Comparison of ENCODE assay signal across 12 cellular contexts in genomic region chr20:4017051-4017702, GRCh38. TPM values are rescaled to one million over a fixed set of nuclear protein-coding genes. Genes with fewer than 3 reads are reported as not detected.
A peak's percentile ranks its signal among the peaks of the same experiment; 100 is the strongest.
DNase-seq lines count a peak whose midpoint lies in the region; ATAC-seq, FAIRE-seq and TF ChIP-seq lines count a peak whose summit lies in the region.
"Had no signal": no experiment of that assay in that cellular context is flagged by ENCODE, and none has a peak within 500 bp of the region (broad histone marks: within the 10 kb centered on the region; RNA-seq: fewer than 3 reads in every experiment).

No MANE protein-coding gene starts in this region.

- H3K4me3 ChIP-seq in HCT116 (replicated peaks in 1 of 2; ENCODE audit: low read depth in 1 of 2, low read length in 2 of 2) (no peak overlapping the region), mesendoderm (ENCODE audit: low read length) (no peak overlapping the region)
- H3K4me3 ChIP-seq: HAP-1, uterus had no signal

- no peak overlapping the region for H2AK5ac ChIP-seq in mesendoderm (ENCODE audit: low read length)

- peaks cover 28 to 45% of the 10 kb centered on the region in 2 experiments; a peak in 3 of 4 replicates for H3K4me1 ChIP-seq in HCT116 (ENCODE audit: control insufficient read depth in 1 of 2, insufficient read depth in 2 of 2, low read length in 2 of 2)
- H3K4me1 ChIP-seq in mesendoderm (ENCODE audit: control insufficient read depth, low read depth, low read length), result peaks cover 15% of the 10 kb centered on the region
- H3K4me1 ChIP-seq: uterus had no signal

- no peaks in the 10 kb centered on the region for H3K9me2 ChIP-seq in HCT116 (ENCODE audit: insufficient read depth)

- H3K18ac ChIP-seq in mesendoderm (ENCODE audit: low read length), result no peak overlapping the region

- no peak for ATAC-seq in CD4-positive, alpha-beta T cell (ENCODE audit: poor library complexity)
- ATAC-seq in HCT116 (no peak), T-helper 17 cell (no peak), HG02678 (IDR thresholded peaks at IDR 0.05; ENCODE audit: unreplicated experiment) (no peak)

- H3K79me1 ChIP-seq in mesendoderm (ENCODE audit: low read length), result peaks cover 5% of the 10 kb centered on the region

- H3K4me1 Mint-ChIP-seq in CD4-positive, alpha-beta T cell (ENCODE audit: low read depth), result peaks cover 22% of the 10 kb centered on the region
- H3K4me1 Mint-ChIP-seq in T-helper 17 cell, result peaks cover 22% of the 10 kb centered on the region

- no peaks in the 10 kb centered on the region for H4K20me1 ChIP-seq in HCT116 (ENCODE audit: insufficient read depth)

- no peak overlapping the region for H4K8ac ChIP-seq in mesendoderm (ENCODE audit: low read depth, low read length)

- H4K5ac ChIP-seq in mesendoderm (ENCODE audit: low read length), result peak overlapping the region; percentile 10

- no peaks in the 10 kb centered on the region for H3K27me3 Mint-ChIP-seq in CD4-positive, alpha-beta T cell
- H3K27me3 Mint-ChIP-seq in T-helper 17 cell, result peaks cover 13% of the 10 kb centered on the region

- H3K56ac ChIP-seq in mesendoderm (ENCODE audit: low read length), result peak overlapping the region; percentile 20

- H3K4ac ChIP-seq in mesendoderm (ENCODE audit: low read depth, low read length), result no peak overlapping the region

- no peak overlapping the region for H2AFZ ChIP-seq in HCT116 (ENCODE audit: low read depth, low read length, poor library complexity, severe bottlenecking)

- intact Hi-C loops in CD4-positive, alpha-beta T cell (cut with DNase I, micrococcal nuclease), result loop anchor here (5.0 to 10.0 kb wide), 3 partner anchors 122 to 265 kb away; partner anchors contain the start of gene ADISSP (in 1 of the 2)
- intact Hi-C loops in HCT116 (cut with micrococcal nuclease), result no loop called here

- no peak overlapping the region for H3K23ac ChIP-seq in mesendoderm (ENCODE audit: low read length)

- FAIRE-seq in urothelium cell line (lab: Jason Lieb, UNC), result no peak

- CTCF ChIA-PET in CD4-positive, alpha-beta T cell (lab: Charles Lee), result interaction anchor here (1.7 kb wide), 1 partner anchor 68 kb away, joined by 4 read pairs; no protein-coding TSS in a partner anchor
- CTCF ChIA-PET in HCT116 (lab: Charles Lee), result no interaction called here

- no peaks in the 10 kb centered on the region for H3K27me3 ChIP-seq in CD4-positive, alpha-beta T cell (ENCODE audit: control insufficient read depth, insufficient read depth, low read length)
- H3K27me3 ChIP-seq in HCT116 (ENCODE audit: insufficient read depth, low read length) (no peaks in the 10 kb centered on the region), mesendoderm (ENCODE audit: insufficient read depth, low read length, poor library complexity) (no peaks in the 10 kb centered on the region)
- H3K27me3 ChIP-seq: uterus had no signal

- peak overlapping the region; percentile 84 for H3K4me3 Mint-ChIP-seq in CD4-positive, alpha-beta T cell
- H3K4me3 Mint-ChIP-seq in T-helper 17 cell, result peak overlapping the region; percentile 85

- no peak for DNase-seq in CD4-positive, alpha-beta T cell
- DNase-seq in HCT116 (ENCODE audit: low read depth, low spot score), result no peak
- DNase-seq in T-helper 17 cell, result no peak
- DNase-seq in mesendoderm, result no peak
- no peak for DNase-seq in urothelium cell line (ENCODE audit: low spot score)
- DNase-seq in dermis blood vessel endothelial cell, result no peak
- DNase-seq in substantia nigra (lab: John Stamatoyannopoulos, UW), result no peak
- DNase-seq: DMS79 treated with DMSO at 0.1 percent for 48 hours, NCI-H345, uterus had no signal

- POLR2A ChIA-PET in CD4-positive, alpha-beta T cell (lab: Charles Lee), result interaction anchor here (1.5 kb wide), 1 partner anchor 25 kb away, joined by 4 read pairs; no protein-coding TSS in a partner anchor
- POLR2A ChIA-PET in HCT116 (lab: Charles Lee), result no interaction called here

- H3K9me3 ChIP-seq in CD4-positive, alpha-beta T cell (ENCODE audit: control insufficient read depth, low read length), result no peaks in the 10 kb centered on the region
- H3K9me3 ChIP-seq in HCT116 (ENCODE audit: control insufficient read depth in 1 of 2, insufficient read depth in 1 of 2, low read depth in 1 of 2, low read length in 2 of 2), result no peaks in the 10 kb centered on the region
- H3K9me3 ChIP-seq in T-helper 17 cell (ENCODE audit: control insufficient read depth, low read length, poor library complexity, severe bottlenecking), result no peaks in the 10 kb centered on the region
- H3K9me3 ChIP-seq: HAP-1, uterus had no signal

- no peak for TF ChIP-seq CTCF in CD4-positive, alpha-beta T cell (IDR thresholded peaks at IDR 0.05)
- TF ChIP-seq CTCF in HCT116 (IDR thresholded peaks at IDR 0.05 in 2 of 3, conservative IDR thresholded peaks at IDR 0.05 in 1 of 3; ENCODE audit: borderline replicate concordance in 1 of 3, insufficient read depth in 1 of 3, low read depth in 2 of 3, low read length in 2 of 3), result no peak

- no CpG with 5 or more reads among the region's 2 CpGs for WGBS in mesendoderm (ENCODE audit: extremely low coverage, insufficient coverage, low lambda C conversion rate)

- peaks cover 9% of the 10 kb centered on the region for H3K36me3 Mint-ChIP-seq in CD4-positive, alpha-beta T cell (ENCODE audit: low read depth)
- H3K36me3 Mint-ChIP-seq in T-helper 17 cell (ENCODE audit: low read depth), result peaks cover under 1% of the 10 kb centered on the region

- no peak overlapping the region for H2BK15ac ChIP-seq in mesendoderm (replicated peaks; ENCODE audit: low read depth)

- RAD21 ChIA-PET in HCT116 (lab: Charles Lee; ENCODE audit: low non-redundant PET in 1 of 2, low total read pairs in 2 of 2, uncharacterized antibody in 2 of 2, unreplicated experiment in 2 of 2), result no interaction called here

- H3K4me2 ChIP-seq in HCT116 (ENCODE audit: low read length) (peak overlapping the region; percentile 70), mesendoderm (ENCODE audit: low read length) (no peak overlapping the region)

- H2BK120ac ChIP-seq in mesendoderm (ENCODE audit: low read depth, low read length), result no peak overlapping the region

- H3K36me3 ChIP-seq in HCT116 (ENCODE audit: control insufficient read depth in 1 of 2, insufficient read depth in 2 of 2, low read length in 2 of 2) (no peaks in the 10 kb centered on the region), mesendoderm (ENCODE audit: control insufficient read depth, insufficient read depth, low read length) (no peaks in the 10 kb centered on the region)
- H3K36me3 ChIP-seq: HAP-1, uterus had no signal

- no peaks in the 10 kb centered on the region for H3K79me2 ChIP-seq in HCT116 (ENCODE audit: insufficient read depth, low read length)
- H3K79me2 ChIP-seq in mesendoderm (ENCODE audit: control insufficient read depth, insufficient read depth, low read length), result peaks cover 13% of the 10 kb centered on the region

- H3K27ac ChIP-seq in CD4-positive, alpha-beta T cell (ENCODE audit: low read depth, low read length), result no peak overlapping the region
- H3K27ac ChIP-seq in HCT116 (ENCODE audit: low read depth, low read length), result no peak overlapping the region
- no peak overlapping the region for H3K27ac ChIP-seq in mesendoderm (ENCODE audit: low read depth, low read length)
- no peak overlapping the region for H3K27ac ChIP-seq in substantia nigra (ENCODE audit: low read depth, low read length, poor library complexity, severe bottlenecking)
- H3K27ac ChIP-seq: uterus had no signal

- H3K9ac ChIP-seq in HCT116 (ENCODE audit: low read length), result no peak overlapping the region
- peak overlapping the region; percentile 10 for H3K9ac ChIP-seq in mesendoderm (ENCODE audit: low read length)

- no peak for TF ChIP-seq RAD21 in HCT116 (IDR thresholded peaks at IDR 0.05; ENCODE audit: low read depth)

- peak overlapping the region; percentile 6 for H2BK5ac ChIP-seq in mesendoderm (ENCODE audit: low read length)

- H3K9me3 Mint-ChIP-seq in CD4-positive, alpha-beta T cell, result no peaks in the 10 kb centered on the region

- BruUV-seq in HCT116 (replicated peaks; lab: Mats Ljungman, UMichigan), result no TSS peak

- peak overlapping the region; percentile 77 for H3K27ac Mint-ChIP-seq in CD4-positive, alpha-beta T cell
- peak overlapping the region; percentile 79 for H3K27ac Mint-ChIP-seq in T-helper 17 cell

- no peak for TF ChIP-seq POLR2A in HCT116 (IDR thresholded peaks at IDR 0.05; ENCODE audit: borderline replicate concordance, extremely low read depth, insufficient read depth, insufficient read length)

TF ChIP-seq in HCT116, 20 proteins besides CTCF, POLR2A, EP300 and RAD21 (continues in another document):
- TF ChIP-seq CBX3 (IDR thresholded peaks at IDR 0.05; ENCODE audit: low read depth) (no peak), ZBTB33 (IDR thresholded peaks at IDR 0.05; ENCODE audit: extremely low read depth, insufficient replicate concordance, low read length) (no peak), ZNF274 (IDR thresholded peaks at IDR 0.05; ENCODE audit: low read depth, low read length) (no peak), EZH2phosphoT487 (IDR thresholded peaks at IDR 0.05; ENCODE audit: borderline replicate concordance) (no peak)

RNA-seq across cellular contexts. Expression of gene RNF24, which starts 1.8 kb away (rescaled TPM):
- total RNA-seq in CD4-positive, alpha-beta T cell, result 1 to 10 TPM; 6.8 to 8.1 TPM
- 8.6 TPM for total RNA-seq in HCT116 (2021; ENCODE audit: unreplicated experiment)
- polyA plus RNA-seq in HCT116 (2012), result 5.1 and 6.4 TPM in 2 replicates
- 10 to 100 TPM; 10.0 to 15.9 TPM for total RNA-seq in T-helper 17 cell
- polyA plus RNA-seq in mesendoderm (2013, experiment 1 of 2), result 13.8 TPM
- 13.2 TPM for polyA plus RNA-seq in mesendoderm (2013, experiment 2 of 2)
- total RNA-seq in dermis blood vessel endothelial cell, result 2.9 and 3.3 TPM in 2 replicates
